Comparison of ENCODE assay signal across 10 cellular contexts in the genomic region with DNA sequence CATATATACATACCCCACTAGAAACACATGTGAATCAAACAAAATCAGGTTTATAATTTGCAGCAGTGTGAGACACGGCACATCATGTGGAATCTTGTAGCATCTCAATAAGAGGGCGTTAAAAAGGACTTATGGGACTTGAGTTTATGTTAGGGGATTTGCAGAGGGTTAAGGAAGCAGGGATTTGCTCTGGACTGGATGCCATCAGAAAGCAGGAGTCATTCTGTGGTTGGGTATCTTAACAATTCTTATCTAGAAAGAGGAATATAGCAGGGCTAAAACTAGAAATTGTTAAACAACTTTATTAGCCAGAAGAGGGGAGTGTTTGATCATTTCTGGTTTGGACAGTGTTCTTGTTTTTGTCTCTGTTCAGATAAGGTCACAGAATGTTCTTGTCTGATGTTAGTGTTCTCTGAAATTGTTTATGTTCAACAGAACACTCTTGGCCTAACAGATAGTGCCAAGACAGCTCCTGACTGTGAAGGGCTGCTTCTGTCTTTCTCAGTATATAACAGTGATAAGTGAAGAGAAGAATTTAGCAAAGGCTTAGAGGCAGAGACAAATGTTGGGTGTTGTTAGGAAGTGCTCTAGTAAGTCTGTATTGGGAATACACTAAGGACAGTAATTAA. TPM values are rescaled to one million over a fixed set of nuclear protein-coding genes. Genes with fewer than 3 reads are reported as not detected.
DNase-seq lines count a peak whose midpoint lies in the region; ATAC-seq and TF ChIP-seq lines count a peak whose summit lies in the region.
"Had no signal": no experiment of that assay in that cellular context is flagged by ENCODE, and none has a peak within 500 bp of the region (broad histone marks: within the 10 kb centered on the region; RNA-seq: fewer than 3 reads in every experiment).

No MANE protein-coding gene starts in this region.

- no peak overlapping the region for H3K27ac Mint-ChIP-seq in effector memory CD8-positive, alpha-beta T cell

- no peaks in the 10 kb centered on the region for H3K9me3 Mint-ChIP-seq in effector memory CD8-positive, alpha-beta T cell

- H3K9ac ChIP-seq in GM23248: no peak overlapping the region

- WGBS in GM23248 (ENCODE audit: low coverage in 1 of 2, low lambda C conversion rate in 2 of 2, missing lambda C conversion rate in 2 of 2), 2 experiments: 82 to 89% methylated on average over 2 of the region's 2 CpGs

- H3K36me3 ChIP-seq in GM23248 (ENCODE audit: low read depth): no peaks in the 10 kb centered on the region

- H3K4me1 Mint-ChIP-seq in effector memory CD8-positive, alpha-beta T cell (ENCODE audit: low read depth in 2 of 2): no peaks in the 10 kb centered on the region

- no peaks in the 10 kb centered on the region for H4K20me1 ChIP-seq in GM23248 (ENCODE audit: insufficient read depth)

- ATAC-seq in effector memory CD8-positive, alpha-beta T cell (replicated peaks): no peak

- H3K4me3 ChIP-seq in GM23248: no peak overlapping the region
- H3K4me3 ChIP-seq in fibroblast of pulmonary artery (replicated peaks; ENCODE audit: low read depth, low read length): no peak overlapping the region
- H3K4me3 ChIP-seq in skeletal muscle cell (ENCODE audit: low read depth, low read length): no peak overlapping the region

- no peaks in the 10 kb centered on the region for H3K4me1 ChIP-seq in GM23248 (ENCODE audit: insufficient read depth)

- no peaks in the 10 kb centered on the region for H3F3A ChIP-seq in GM23248 (ENCODE audit: insufficient read depth)

- H3K79me2 ChIP-seq in GM23248 (ENCODE audit: insufficient read depth): no peaks in the 10 kb centered on the region

- no peak overlapping the region for H3K4me2 ChIP-seq in GM23248 (ENCODE audit: unreplicated experiment)

- no peak overlapping the region for H3K4me3 Mint-ChIP-seq in effector memory CD8-positive, alpha-beta T cell

- no peak for TF ChIP-seq CTCF in fibroblast of pulmonary artery (IDR thresholded peaks at IDR 0.05; ENCODE audit: low read length, missing control alignments)

- peak overlapping the region; percentile 36; the same call in 1 of the 2 replicates for H2AFZ ChIP-seq in GM23248

- H3K36me3 Mint-ChIP-seq in effector memory CD8-positive, alpha-beta T cell (ENCODE audit: insufficient read depth): no peaks in the 10 kb centered on the region

- H3K27me3 Mint-ChIP-seq in effector memory CD8-positive, alpha-beta T cell: no peaks in the 10 kb centered on the region

- H3K27ac ChIP-seq in GM23248: no peak overlapping the region

- peak; percentile 48 for DNase-seq in GM23248
- peak; percentile 44 for DNase-seq in SK-MEL-5 (ENCODE audit: low read depth, low spot score)
- DNase-seq in fibroblast of pulmonary artery (ENCODE audit: low read depth): peak; percentile 30
- DNase-seq in skeletal muscle cell (ENCODE audit: low read depth): peak; percentile 41
- no peak for DNase-seq in effector memory CD8-positive, alpha-beta T cell
- DNase-seq in T-helper 9 cell: no peak
- no peak for DNase-seq in DMS79 (lab: John Stamatoyannopoulos, UW)
- no peak for DNase-seq in SKM-1 treated with dmso at 0.1 percent for 144 hours (lab: John Stamatoyannopoulos, UW; ENCODE audit: unreplicated experiment)
- DNase-seq: anterior cingulate cortex, NCI-H2227 treated with DMSO at 0.1 percent for 48 hours had no signal

- in situ Hi-C loops in GM23248 (cut with MboI) (no loop called here), SK-MEL-5 (cut with HindIII; ENCODE audit: low pct_unique_long_range_greater_than_20kb, low sequenced_read_pairs) (no loop called here)

- no peaks in the 10 kb centered on the region for H3K9me2 ChIP-seq in GM23248 (ENCODE audit: insufficient read depth)

- H3K27me3 ChIP-seq in GM23248 (replicated peaks; ENCODE audit: insufficient read depth): no peaks in the 10 kb centered on the region

- H3K9me3 ChIP-seq in GM23248 (ENCODE audit: low read depth): no peaks in the 10 kb centered on the region

RNA-seq across cellular contexts. Expression of gene LIN28B, which starts 39.2 kb away (rescaled TPM):
- total RNA-seq in GM23248 (2014; rRNA removed; shearing (Covaris generic)): not detected in 2 replicates
- 0.04 TPM in 1 of 2 replicates, not detected in the other for polyA plus RNA-seq in GM23248 (2016; fragmentation: Nextera tagmentation; extraction: Ambion mirVana)
- total RNA-seq in SK-MEL-5 (2014; rRNA removed; shearing (Covaris generic)): 0.13 and 0.19 TPM in 2 replicates
- polyA plus RNA-seq in SK-MEL-5 (2015; cell fraction: cytosol; rRNA removed): 0.08 and 0.09 TPM in 2 replicates
- polyA plus RNA-seq in SK-MEL-5 (2015; cell fraction: nucleus; rRNA removed): 0.19 and 0.41 TPM in 2 replicates

Comparison
In these comparisons a context has a peak if more than half of its experiments do, and no peak if none do; other contexts are left out.
1. DNase-seq: peak in GM23248 (single experiment), SK-MEL-5 (single experiment), fibroblast of pulmonary artery (single experiment) and skeletal muscle cell (single experiment); none in effector memory CD8-positive, alpha-beta T cell (0 of 3), T-helper 9 cell (single experiment), DMS79 (single experiment) and SKM-1 treated with dmso at 0.1 percent for 144 hours (single experiment).